ENCODE assay signal across 8 cellular contexts in the genomic region with DNA sequence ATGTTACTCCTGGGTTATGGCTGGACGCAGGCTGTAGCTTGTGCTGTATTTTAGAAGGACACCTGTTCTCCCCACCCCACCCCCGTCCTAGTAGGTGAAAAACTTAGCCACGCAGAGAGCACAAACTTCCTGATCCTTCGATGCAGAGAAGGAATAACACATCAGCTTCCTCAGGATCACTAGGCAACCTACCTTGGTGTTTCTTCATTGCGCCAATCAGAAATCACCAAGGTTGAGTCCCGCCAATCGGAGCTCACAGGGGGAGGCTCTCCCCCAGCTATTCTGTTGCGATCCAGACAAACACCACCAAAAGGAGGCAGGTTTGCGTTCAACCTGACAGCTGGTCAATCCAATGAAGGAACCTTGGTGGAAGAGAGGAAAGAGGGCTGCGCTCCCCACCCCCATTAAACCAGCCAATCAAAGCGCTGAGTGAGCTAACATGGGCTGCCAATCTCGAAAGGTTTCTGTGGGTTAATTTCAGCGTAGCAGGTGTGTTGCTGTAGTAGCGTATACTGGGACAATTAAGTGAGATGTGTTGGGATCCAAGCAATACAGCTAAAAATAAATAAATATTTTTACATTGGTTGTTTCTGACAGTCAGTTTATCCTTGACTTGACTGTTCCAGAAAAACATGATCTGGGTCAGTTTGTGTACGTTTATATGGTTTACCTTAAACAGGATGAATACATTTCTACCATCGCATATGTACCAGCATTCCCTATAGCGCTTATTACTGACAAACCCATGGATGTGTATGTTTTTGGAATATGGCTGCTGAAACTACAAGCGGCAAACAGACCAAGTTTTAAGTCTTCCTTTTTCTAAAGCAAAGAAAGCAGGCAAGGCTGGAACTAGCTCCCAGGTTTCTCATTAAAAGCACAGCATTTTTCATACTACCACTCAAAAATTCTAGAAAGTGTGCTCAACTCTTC. TPM values are rescaled to one million over a fixed set of nuclear protein-coding genes. Genes with fewer than 3 reads are reported as not detected.
DNase-seq lines count a peak whose midpoint lies in the region; ATAC-seq and TF ChIP-seq lines count a peak whose summit lies in the region.

A gene (minus strand): TSS at position 160 of the 933 bp plus-strand sequence. CDS start 2,316 bp downstream, outside the sequence.

- H3K27ac ChIP-seq in duodenal mucosa (ENCODE audit: low read depth, low read length) (peak within 1 kb of the TSS; percentile 65), right lobe of liver (peak within 1 kb of the TSS in 2 of 3 donors; percentile 38 to 42)

- peaks cover 4 to 20% of the 10 kb centered on the region in 2 donors for H3K36me3 ChIP-seq in duodenal mucosa (ENCODE audit: control insufficient read depth in 1 of 2, insufficient read depth in 2 of 2, low read length in 2 of 2)
- peaks cover 0 to 22% (median 12%) of the 10 kb centered on the region in 4 donors for H3K36me3 ChIP-seq in right lobe of liver

- no peak for TF ChIP-seq POLR2A in right lobe of liver (IDR thresholded peaks at IDR 0.05)

- H3K4me3 ChIP-seq in duodenal mucosa (ENCODE audit: low read depth in 1 of 2, low read length in 2 of 2), result peak within 1 kb of the TSS; percentile 78 to 84
- H3K4me3 ChIP-seq in right lobe of liver, result peak within 1 kb of the TSS; percentile 63 to 70 (median 67)

- H3K27me3 ChIP-seq in duodenal mucosa (ENCODE audit: control insufficient read depth in 1 of 2, insufficient read depth in 2 of 2, low read length in 2 of 2), result no peaks in the 10 kb centered on the region
- no peaks in the 10 kb centered on the region for H3K27me3 ChIP-seq in right lobe of liver

- DNase-seq in C1 segment of cervical spinal cord (lab: John Stamatoyannopoulos, UW) (peak; percentile 35 to 100 (median 89)), NCI-H82 (lab: John Stamatoyannopoulos, UW) (peak; percentile 100), right lobe of liver (peak; percentile 86 to 97 (median 92))
- DNase-seq in activated CD4-positive, alpha-beta T cell treated with anti-CD3 and anti-CD28 coated beads, Interleukin-2, amount 50 U/mL, for 48 hours, result peak; percentile 87 to 92
- DNase-seq in stimulated activated CD4-positive, alpha-beta T cell treated with anti-CD3 and anti-CD28 coated beads, Interleukin-4, amount 100 ng/mL, for 4 hours, result peak; percentile 72 to 90

- H3K9me3 ChIP-seq in duodenal mucosa (ENCODE audit: control insufficient read depth in 1 of 2, low read length in 2 of 2), result no peaks in the 10 kb centered on the region
- H3K9me3 ChIP-seq in right lobe of liver, result no peaks in the 10 kb centered on the region

- ATAC-seq in GM19397 (IDR thresholded peaks at IDR 0.05; ENCODE audit: unreplicated experiment) (peak; percentile 96), HG03571 (IDR thresholded peaks at IDR 0.05; ENCODE audit: unreplicated experiment) (peak; percentile 99), right lobe of liver (peak; percentile 99 to 100 (median 100))

- peak within 1 kb of the TSS; percentile 56 to 62 for H3K9ac ChIP-seq in duodenal mucosa (ENCODE audit: low read depth in 1 of 2, low read length in 2 of 2)

- 3% methylated on average over 13 of the region's 18 CpGs for WGBS in right lobe of liver (ENCODE audit: insufficient coverage, low coverage, low lambda C conversion rate, missing lambda C conversion rate)

- peak in 3 of 4 donors; percentile 28 to 45 (median 32) for TF ChIP-seq CTCF in right lobe of liver (IDR thresholded peaks at IDR 0.05)

- H3K4me1 ChIP-seq in duodenal mucosa (ENCODE audit: control insufficient read depth in 1 of 2, insufficient read depth in 2 of 2, low read length in 2 of 2) (peaks cover 0 to 8% of the 10 kb centered on the region in 2 donors), right lobe of liver (peaks cover 0 to 16% (median 1%) of the 10 kb centered on the region in 4 donors)

- intact Hi-C loops in right lobe of liver (cut with DNase I), result no loop called here

RNA-seq across cellular contexts. Expression of the gene that starts here (rescaled TPM):
- total RNA-seq in right lobe of liver, result 10 to 100 TPM in 4 of 6 experiments, 1 to 10 TPM in 2; 4.1 to 15.3 (median 11.2) TPM

Comparison
In these comparisons a context has a peak if more than half of its experiments do, and no peak if none do; other contexts are left out.
1. Peak in every context shown above with its lines: DNase-seq, ATAC-seq, H3K4me3 ChIP-seq and H3K27ac ChIP-seq.